1 cellular context compared by ENCODE assay signal in genomic region chr3:196686436-196686835, GRCh38.
A peak's percentile ranks its signal among the peaks of the same experiment; 100 is the strongest.
TF ChIP-seq lines count a peak whose summit lies in the region.

No MANE protein-coding gene starts in this region.

TF ChIP-seq in K562, 482 proteins besides CTCF, POLR2A, EP300 and RAD21:
- no peak for TF ChIP-seq ETV5 (CRISPR knock-in tag; IDR thresholded peaks at IDR 0.05; ENCODE audit: low read depth)
- TF ChIP-seq C11orf30 (IDR thresholded peaks at IDR 0.05; ENCODE audit: low read depth): 0 out of 2 replicates have a peak, but pooled peaks have one; percentile 18
